In genomic region chr16:57141822-57142631, GRCh38 we compare ENCODE assay signal across 10 cellular contexts. TPM values are rescaled to one million over a fixed set of nuclear protein-coding genes. Genes with fewer than 3 reads are reported as not detected.
A peak's percentile ranks its signal among the peaks of the same experiment; 100 is the strongest.
DNase-seq lines count a peak whose midpoint lies in the region; ATAC-seq and TF ChIP-seq lines count a peak whose summit lies in the region.
"Had no signal": no experiment of that assay in that cellular context is flagged by ENCODE, and none has a peak within 500 bp of the region (broad histone marks: within the 10 kb centered on the region; RNA-seq: fewer than 3 reads in every experiment).

No MANE protein-coding gene starts in this region.

- H3K27me3 ChIP-seq in MM.1S (replicated peaks; ENCODE audit: insufficient read depth, low read length), result no peaks in the 10 kb centered on the region

- no peaks in the 10 kb centered on the region for H3K27me3 Mint-ChIP-seq in activated T-cell treated with anti-CD3 and anti-CD28 coated beads, Interleukin-2, amount 50 U/mL, for 72 hours (ENCODE audit: low read depth)
- peaks cover 3% of the 10 kb centered on the region for H3K27me3 Mint-ChIP-seq in nephron progenitor cell (ENCODE audit: low read depth, poor library complexity)

- no peak for TF ChIP-seq CTCF in GM10248 (IDR thresholded peaks at IDR 0.05; ENCODE audit: control extremely low read depth, extremely low read depth, low read depth, missing control alignments)
- no peak for TF ChIP-seq CTCF in nephron progenitor cell (IDR thresholded peaks at IDR 0.05)
- no peak for TF ChIP-seq CTCF in MM.1S (IDR thresholded peaks at IDR 0.05; ENCODE audit: low read length)

- 0 out of 2 replicates have a peak, but pooled peaks cover 2% of the 10 kb centered on the region for H3K4me1 ChIP-seq in MM.1S (ENCODE audit: low read length)

- H3K4me2 ChIP-seq in MM.1S (ENCODE audit: low read depth, low read length), result no peak overlapping the region

- no peaks in the 10 kb centered on the region for H3K9me3 Mint-ChIP-seq in activated T-cell treated with anti-CD3 and anti-CD28 coated beads, Interleukin-2, amount 50 U/mL, for 72 hours
- H3K9me3 Mint-ChIP-seq in nephron progenitor cell, result no peaks in the 10 kb centered on the region

- H3K36me3 Mint-ChIP-seq in activated T-cell treated with anti-CD3 and anti-CD28 coated beads, Interleukin-2, amount 50 U/mL, for 72 hours (ENCODE audit: insufficient read depth in 2 of 2), result no peaks in the 10 kb centered on the region
- H3K36me3 Mint-ChIP-seq in nephron progenitor cell (ENCODE audit: low read depth), result no peaks in the 10 kb centered on the region

- peak overlapping the region; percentile 78 for H3K27ac Mint-ChIP-seq in activated T-cell treated with anti-CD3 and anti-CD28 coated beads, Interleukin-2, amount 50 U/mL, for 72 hours
- H3K27ac Mint-ChIP-seq in nephron progenitor cell, result peak overlapping the region; percentile 17

- no peaks in the 10 kb centered on the region for H3F3A ChIP-seq in MM.1S (ENCODE audit: insufficient read depth, low read length)

- no peaks in the 10 kb centered on the region for H3K9me2 ChIP-seq in MM.1S (replicated peaks; ENCODE audit: insufficient read depth, low read length)

- H3K9ac ChIP-seq in MM.1S (ENCODE audit: low read length), result no peak overlapping the region

- H3K36me3 ChIP-seq in MM.1S (replicated peaks; ENCODE audit: insufficient read depth, low read length), result no peaks in the 10 kb centered on the region

- H2AFZ ChIP-seq in MM.1S (ENCODE audit: low read length), result no peak overlapping the region

- H3K9me3 ChIP-seq in MM.1S (replicated peaks; ENCODE audit: insufficient read depth, low read length), result no peaks in the 10 kb centered on the region

- CTCF ChIA-PET in GM10248 (lab: Yijun Ruan, JAX), result interaction anchor here (0.6 to 1.3 kb wide), 5 partner anchors 8 to 119 kb away, joined by 3 to 6 read pairs (median 4); no protein-coding TSS in a partner anchor

- H4K20me1 ChIP-seq in MM.1S (ENCODE audit: insufficient read depth, low read length), result no peaks in the 10 kb centered on the region

- POLR2A ChIA-PET in GM10248 (lab: Yijun Ruan, JAX), result no interaction called here

- peak overlapping the region; percentile 31 to 42 for H3K4me3 Mint-ChIP-seq in activated T-cell treated with anti-CD3 and anti-CD28 coated beads, Interleukin-2, amount 50 U/mL, for 72 hours
- H3K4me3 Mint-ChIP-seq in nephron progenitor cell, result no peak overlapping the region

- H3K79me2 ChIP-seq in MM.1S (ENCODE audit: low read length), result no peaks in the 10 kb centered on the region

- peaks cover 40% of the 10 kb centered on the region for H3K4me1 Mint-ChIP-seq in activated T-cell treated with anti-CD3 and anti-CD28 coated beads, Interleukin-2, amount 50 U/mL, for 72 hours (ENCODE audit: low read depth)
- peaks cover 54% of the 10 kb centered on the region for H3K4me1 Mint-ChIP-seq in nephron progenitor cell

- no peak overlapping the region for H3K27ac ChIP-seq in MM.1S (ENCODE audit: low read length)

- no peak overlapping the region for H3K4me3 ChIP-seq in MM.1S (ENCODE audit: low read length)

- peak; percentile 49 for ATAC-seq in HG03060 (IDR thresholded peaks at IDR 0.05; ENCODE audit: low read depth, unreplicated experiment)
- peak; percentile 62 to 68 for ATAC-seq in activated T-cell treated with anti-CD3 and anti-CD28 coated beads, Interleukin-2, amount 50 U/mL, for 72 hours (replicated peaks in 1 of 2)

- peak; percentile 64 for DNase-seq in GM10248 (ENCODE audit: extremely low spot score)
- DNase-seq in activated T-cell treated with anti-CD3 and anti-CD28 coated beads, Interleukin-2, amount 50 U/mL, for 72 hours, result no peak
- DNase-seq in nephron progenitor cell, result no peak
- no peak for DNase-seq in NCI-H2107 treated with DMSO at 0.1 percent for 48 hours (lab: John Stamatoyannopoulos, UW; ENCODE audit: unreplicated experiment)
- no peak for DNase-seq in MM.1S
- no peak for DNase-seq in NCI-H526 (lab: John Stamatoyannopoulos, UW)
- DNase-seq in ureter (ENCODE audit: low spot score), result no peak
- DNase-seq: DMS79 treated with DMSO at 0.1 percent for 48 hours, NCI-H524 had no signal

RNA-seq across cellular contexts. Expression of gene PSME3IP1, which starts 43.8 kb away (rescaled TPM):
- total RNA-seq in activated T-cell treated with anti-CD3 and anti-CD28 coated beads, Interleukin-2, amount 50 U/mL, for 72 hours, result 100 to 1,000 TPM; 120 to 140 TPM
- total RNA-seq in ureter, result 122 TPM

RNA-seq across cellular contexts. Expression of gene RSPRY1, which starts 44.1 kb away (rescaled TPM):
- total RNA-seq in activated T-cell treated with anti-CD3 and anti-CD28 coated beads, Interleukin-2, amount 50 U/mL, for 72 hours, result 10 to 100 TPM; 33.9 to 39.8 TPM
- 44.7 TPM for total RNA-seq in ureter

RNA-seq across cellular contexts. Expression of gene CPNE2, which starts 49.6 kb away (rescaled TPM):
- 10 to 100 TPM in 1 of 2 donors, 1 to 10 TPM in 1; 9.4 to 15.1 TPM for total RNA-seq in activated T-cell treated with anti-CD3 and anti-CD28 coated beads, Interleukin-2, amount 50 U/mL, for 72 hours
- 19.8 TPM for total RNA-seq in ureter
